16 cellular contexts compared by ENCODE assay signal in genomic region chr12:11630046-11630706, GRCh38. TPM values are rescaled to one million over a fixed set of nuclear protein-coding genes. Genes with fewer than 3 reads are reported as not detected.
DNase-seq lines count a peak whose midpoint lies in the region; ATAC-seq and TF ChIP-seq lines count a peak whose summit lies in the region.
"Had no signal": no experiment of that assay in that cellular context is flagged by ENCODE, and none has a peak within 500 bp of the region (broad histone marks: within the 10 kb centered on the region; RNA-seq: fewer than 3 reads in every experiment).

No MANE protein-coding gene starts in this region.

- H3K36me3 Mint-ChIP-seq in endothelial cell (ENCODE audit: low read depth, unreplicated experiment), result peaks cover under 1% of the 10 kb centered on the region
- H3K36me3 Mint-ChIP-seq: CD14-positive monocyte; natural killer cell treated with Interleukin-12 subunit alpha and Interleukin-12 subunit beta and Interleukin-15 and Interleukin-18, amount 100 ng/mL, for 72 hours had no signal

- no peak overlapping the region for H3K27ac Mint-ChIP-seq in endothelial cell (ENCODE audit: unreplicated experiment)
- H3K27ac Mint-ChIP-seq: CD14-positive monocyte; effector memory CD8-positive, alpha-beta T cell; natural killer cell treated with Interleukin-12 subunit alpha and Interleukin-12 subunit beta and Interleukin-15 and Interleukin-18, amount 100 ng/mL, for 72 hours had no signal

- peaks cover 6% of the 10 kb centered on the region for H3K4me1 Mint-ChIP-seq in endothelial cell (ENCODE audit: unreplicated experiment)

- H3K4me3 ChIP-seq in lower lobe of right lung (no peak overlapping the region), suprapubic skin (no peak overlapping the region)
- H3K4me3 ChIP-seq: gastroesophageal sphincter had no signal

- no peak for TF ChIP-seq POLR2A in suprapubic skin (IDR thresholded peaks at IDR 0.05)

- no peaks in the 10 kb centered on the region for H3K27me3 ChIP-seq in lower lobe of right lung (ENCODE audit: low read depth)
- no peaks in the 10 kb centered on the region for H3K27me3 ChIP-seq in suprapubic skin
- H3K27me3 ChIP-seq: gastroesophageal sphincter had no signal

- no peaks in the 10 kb centered on the region for H3K36me3 ChIP-seq in lower lobe of right lung
- no peaks in the 10 kb centered on the region for H3K36me3 ChIP-seq in suprapubic skin
- H3K36me3 ChIP-seq: gastroesophageal sphincter had no signal

- intact Hi-C loops in lower lobe of right lung (cut with DNase I), result no loop called here

- H3K9me3 ChIP-seq in lower lobe of right lung (no peaks in the 10 kb centered on the region), suprapubic skin (no peaks in the 10 kb centered on the region)
- H3K9me3 ChIP-seq: gastroesophageal sphincter had no signal

- ATAC-seq in lower lobe of right lung, result no peak
- ATAC-seq: activated T-cell treated with anti-CD3 and anti-CD28 coated beads, Interleukin-2, amount 50 U/mL, for 4 hours; effector memory CD8-positive, alpha-beta T cell; gastroesophageal sphincter had no signal

- peaks cover 1% of the 10 kb centered on the region for H3K27me3 Mint-ChIP-seq in endothelial cell (ENCODE audit: unreplicated experiment)

- WGBS in suprapubic skin, result 45% methylated on average over 5 of the region's 5 CpGs

- in situ Hi-C loops in KBM-7 (cut with MboI; ENCODE audit: low pct_unique_long_range_greater_than_20kb, low sequenced_read_pairs), result no loop called here

- H3K4me1 ChIP-seq in lower lobe of right lung, result no peaks in the 10 kb centered on the region
- peaks cover 3% of the 10 kb centered on the region for H3K4me1 ChIP-seq in suprapubic skin
- H3K4me1 ChIP-seq: gastroesophageal sphincter had no signal

- DNase-seq in DMS 273 (lab: John Stamatoyannopoulos, UW; ENCODE audit: unreplicated experiment) (peak; percentile 86), KBM-7 (peak; percentile 52), NCI-H524 (lab: John Stamatoyannopoulos, UW) (peak; percentile 87 to 93), lower lobe of right lung (peak; percentile 48), endothelial cell (ENCODE audit: low spot score) (no peak), suprapubic skin (ENCODE audit: low spot score in 2 of 2) (no peak)
- DNase-seq in effector CD8-positive, alpha-beta T cell (lab: John Stamatoyannopoulos, UW), result no peak
- DNase-seq: activated CD4-positive, CD25-positive, alpha-beta regulatory T cell; activated T-cell treated with anti-CD3 and anti-CD28 coated beads, Interleukin-2, amount 50 U/mL, for 4 hours; effector memory CD8-positive, alpha-beta T cell; kidney glomerular epithelial cell; NK-92 treated with Interleukin-12 subunit alpha and Interleukin-12 subunit beta, amount 100 ng/mL, for 24 hours had no signal

- H3K9me3 Mint-ChIP-seq in endothelial cell (ENCODE audit: unreplicated experiment), result peaks cover 3% of the 10 kb centered on the region
- H3K9me3 Mint-ChIP-seq: activated T-cell treated with anti-CD3 and anti-CD28 coated beads, Interleukin-2, amount 50 U/mL, for 4 hours; effector memory CD8-positive, alpha-beta T cell; natural killer cell treated with Interleukin-12 subunit alpha and Interleukin-12 subunit beta and Interleukin-15 and Interleukin-18, amount 100 ng/mL, for 72 hours had no signal

- no peak for TF ChIP-seq EP300 in suprapubic skin (IDR thresholded peaks at IDR 0.05)

- no peak overlapping the region for H3K4me3 Mint-ChIP-seq in endothelial cell (ENCODE audit: unreplicated experiment)
- H3K4me3 Mint-ChIP-seq: activated T-cell treated with anti-CD3 and anti-CD28 coated beads, Interleukin-2, amount 50 U/mL, for 4 hours; CD14-positive monocyte; effector memory CD8-positive, alpha-beta T cell; natural killer cell treated with Interleukin-12 subunit alpha and Interleukin-12 subunit beta and Interleukin-15 and Interleukin-18, amount 100 ng/mL, for 72 hours had no signal

- H3K27ac ChIP-seq in lower lobe of right lung (no peak overlapping the region), suprapubic skin (no peak overlapping the region)
- H3K27ac ChIP-seq: gastroesophageal sphincter, KMS-11 had no signal

- no peak for TF ChIP-seq CTCF in lower lobe of right lung (IDR thresholded peaks at IDR 0.05)
- TF ChIP-seq CTCF in endothelial cell (IDR thresholded peaks at IDR 0.05; ENCODE audit: unreplicated experiment), result no peak
- TF ChIP-seq CTCF in suprapubic skin (IDR thresholded peaks at IDR 0.05), result no peak

RNA-seq across cellular contexts. Expression of gene ETV6, which starts 19.3 kb away (rescaled TPM):
- 48.4 TPM for total RNA-seq in lower lobe of right lung
- total RNA-seq in endothelial cell (ENCODE audit: unreplicated experiment), result 98.7 TPM
- 10 to 100 TPM; 16.9 to 41.4 (median 25.1) TPM for total RNA-seq in suprapubic skin

Comparison
In these comparisons a context has a peak if more than half of its experiments do, and no peak if none do; other contexts are left out.
1. DNase-seq: peak in DMS 273 (single experiment), KBM-7 (single experiment), NCI-H524 (2 of 2) and lower lobe of right lung (single experiment); none in endothelial cell (single experiment), effector CD8-positive, alpha-beta T cell (single experiment) and suprapubic skin (0 of 2).